Comparison of ENCODE assay signal across 8 cellular contexts in the genomic region with DNA sequence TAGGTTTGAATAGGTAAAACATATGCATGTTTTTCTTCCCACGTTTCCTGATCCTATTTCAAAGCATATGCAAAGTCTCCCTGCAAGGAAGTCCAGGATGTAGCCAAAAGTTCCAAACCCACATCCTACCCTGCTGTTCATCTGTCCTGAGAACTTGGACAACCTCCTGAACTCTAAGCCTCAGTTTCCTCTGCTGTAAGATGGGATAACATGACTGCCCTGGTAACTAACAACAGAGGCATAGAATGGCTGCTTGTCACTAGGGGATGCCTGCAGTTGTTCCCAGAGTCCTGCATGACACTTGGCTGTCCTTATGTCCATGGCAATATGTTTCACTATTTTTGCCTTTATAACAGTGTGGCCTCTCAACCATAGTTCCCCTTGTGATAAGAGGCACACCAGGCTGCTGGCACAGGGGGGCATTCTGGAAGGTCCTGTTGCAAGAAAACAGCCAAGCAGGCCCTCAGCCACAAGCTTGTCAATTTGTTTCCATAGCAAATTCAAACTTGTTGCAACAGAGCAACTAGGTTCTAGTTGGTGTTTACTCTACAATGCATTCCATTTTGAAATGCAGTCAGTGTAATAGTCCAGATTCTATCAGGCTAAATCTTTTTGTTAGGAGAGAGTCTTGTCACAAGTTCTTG. TPM values are rescaled to one million over a fixed set of nuclear protein-coding genes. Genes with fewer than 3 reads are reported as not detected.
DNase-seq lines count a peak whose midpoint lies in the region; ATAC-seq and TF ChIP-seq lines count a peak whose summit lies in the region.

No MANE protein-coding gene starts in this region.

- DNase-seq in GM12865 (ENCODE audit: low read depth): no peak
- DNase-seq in Panc1 (ENCODE audit: low read depth, low spot score): no peak
- DNase-seq in esophagus squamous epithelium (lab: John Stamatoyannopoulos, UW): no peak
- DNase-seq in prostate gland (ENCODE audit: low spot score): no peak
- DNase-seq in Ammon's horn (ENCODE audit: low spot score): no peak
- no peak for DNase-seq in SKM-1 treated with dmso at 0.1 percent for 144 hours (lab: John Stamatoyannopoulos, UW; ENCODE audit: unreplicated experiment)
- no peak for DNase-seq in GDM1 (lab: John Stamatoyannopoulos, UW)

- WGBS in esophagus squamous epithelium, 2 donors: 5 to 21% methylated on average over 1 of the region's 1 CpG
- WGBS in prostate gland: 0% methylated on average over 1 of the region's 1 CpG

- H3K9me3 ChIP-seq in Panc1 (ENCODE audit: control insufficient read depth, insufficient read depth, low read depth, low read length) (no peaks in the 10 kb centered on the region), esophagus squamous epithelium (no peaks in the 10 kb centered on the region), prostate gland (no peaks in the 10 kb centered on the region)

- H3K27ac ChIP-seq in Panc1 (ENCODE audit: low read length) (peak overlapping the region; percentile 95), esophagus squamous epithelium (peak overlapping the region; percentile 93 to 99 (median 98)), prostate gland (peak overlapping the region; percentile 96 to 97)

- H3K4me3 ChIP-seq in GM12865 (ENCODE audit: low read depth, low read length) (peak overlapping the region; percentile 88), Panc1 (ENCODE audit: low read depth in 2 of 2, low read length in 2 of 2) (peak overlapping the region; percentile 77 to 80), esophagus squamous epithelium (peak overlapping the region; percentile 75 to 97 (median 96)), prostate gland (peak overlapping the region in 1 of 2 donors; percentile 99)

- CTCF ChIA-PET in Panc1 (lab: Charles Lee): interaction anchor here (1.1 kb wide), 1 partner anchor 27 kb away, joined by 6 read pairs; no protein-coding TSS in a partner anchor

- POLR2A ChIA-PET in Panc1 (lab: Charles Lee): no interaction called here

- intact Hi-C loops in Panc1 (cut with micrococcal nuclease; ENCODE audit: unreplicated experiment): no loop called here
- intact Hi-C loops in esophagus squamous epithelium (cut with DNase I): no loop called here
- intact Hi-C loops in prostate gland (cut with DNase I): no loop called here

- H3K4me1 ChIP-seq in Panc1 (ENCODE audit: control insufficient read depth, insufficient read depth, low read length) (peaks cover 25% of the 10 kb centered on the region), esophagus squamous epithelium (peaks cover 23 to 45% (median 24%) of the 10 kb centered on the region in 3 donors), prostate gland (replicated peaks) (peaks cover 11% of the 10 kb centered on the region)

- in situ Hi-C loops in Panc1 (cut with HindIII; ENCODE audit: low pct_unique_long_range_greater_than_20kb, low sequenced_read_pairs): no loop called here

- ATAC-seq in Panc1: no peak
- no peak for ATAC-seq in HG03159 (IDR thresholded peaks at IDR 0.05; ENCODE audit: unreplicated experiment)

- TF ChIP-seq POLR2A in esophagus squamous epithelium (IDR thresholded peaks at IDR 0.05) (no peak), prostate gland (IDR thresholded peaks at IDR 0.05) (no peak)

- H3K27me3 ChIP-seq in Panc1 (ENCODE audit: control insufficient read depth, insufficient read depth, low read length): no peaks in the 10 kb centered on the region
- no peaks in the 10 kb centered on the region for H3K27me3 ChIP-seq in esophagus squamous epithelium
- H3K27me3 ChIP-seq in prostate gland (replicated peaks; ENCODE audit: insufficient read depth): no peaks in the 10 kb centered on the region

- H3K36me3 ChIP-seq in Panc1 (ENCODE audit: control insufficient read depth, insufficient read depth, low read length): peaks cover 8% of the 10 kb centered on the region
- no peaks in the 10 kb centered on the region for H3K36me3 ChIP-seq in esophagus squamous epithelium
- no peaks in the 10 kb centered on the region for H3K36me3 ChIP-seq in prostate gland

- TF ChIP-seq CTCF in GM12865 (IDR thresholded peaks at IDR 0.05; ENCODE audit: insufficient read depth, low read depth, low read length, missing control alignments) (no peak), Panc1 (IDR thresholded peaks at IDR 0.05) (no peak), esophagus squamous epithelium (IDR thresholded peaks at IDR 0.05) (no peak), prostate gland (IDR thresholded peaks at IDR 0.05) (no peak)

- BruUV-seq in Panc1 (replicated peaks; lab: Mats Ljungman, UMichigan): TSS peak; percentile 80

RNA-seq across cellular contexts. Expression of a gene that starts 1.5 kb away (rescaled TPM):
- 325 TPM for total RNA-seq in Panc1 (2021; ENCODE audit: unreplicated experiment)
- 302 TPM for polyA plus RNA-seq in Panc1 (2012; ENCODE audit: insufficient read length)
- 100 to 1,000 TPM; 180 to 278 (median 236) TPM for total RNA-seq in esophagus squamous epithelium
- 100 to 1,000 TPM; 124 to 156 TPM for total RNA-seq in prostate gland

RNA-seq across cellular contexts. Expression of a gene that starts 12.1 kb away (rescaled TPM):
- total RNA-seq in Panc1 (2021; ENCODE audit: unreplicated experiment): 80.4 TPM
- 109 TPM for polyA plus RNA-seq in Panc1 (2012; ENCODE audit: insufficient read length)
- 10 to 100 TPM; 39.5 to 45.8 (median 42.3) TPM for total RNA-seq in esophagus squamous epithelium
- total RNA-seq in prostate gland: 10 to 100 TPM; 55.0 to 67.1 TPM

RNA-seq across cellular contexts. Expression of a gene that starts 14.4 kb away (rescaled TPM):
- total RNA-seq in Panc1 (2021; ENCODE audit: unreplicated experiment): 78.5 TPM
- polyA plus RNA-seq in Panc1 (2012; ENCODE audit: insufficient read length): 61.8 TPM
- 10 to 100 TPM; 35.6 to 42.6 (median 38.3) TPM for total RNA-seq in esophagus squamous epithelium
- total RNA-seq in prostate gland: 10 to 100 TPM; 33.0 to 61.5 TPM

RNA-seq across cellular contexts. Expression of a gene that starts 24.4 kb away (rescaled TPM):
- 40.6 TPM for total RNA-seq in Panc1 (2021; ENCODE audit: unreplicated experiment)
- polyA plus RNA-seq in Panc1 (2012; ENCODE audit: insufficient read length): 26.9 TPM
- total RNA-seq in esophagus squamous epithelium: 10 to 100 TPM; 22.3 to 32.8 (median 28.4) TPM
- 10 to 100 TPM; 19.4 to 34.4 TPM for total RNA-seq in prostate gland

RNA-seq across cellular contexts. Expression of a gene that starts 24.7 kb away (rescaled TPM):
- 32.8 TPM for total RNA-seq in Panc1 (2021; ENCODE audit: unreplicated experiment)
- polyA plus RNA-seq in Panc1 (2012; ENCODE audit: insufficient read length): 37.7 TPM
- 10 to 100 TPM in 3 of 4 donors, 1 to 10 TPM in 1; 9.7 to 44.9 (median 17.6) TPM for total RNA-seq in esophagus squamous epithelium
- total RNA-seq in prostate gland: 10 to 100 TPM; 62.0 to 69.5 TPM
